8 cellular contexts compared by ENCODE assay signal in genomic region chr3:129182390-129183180, GRCh38. TPM values are rescaled to one million over a fixed set of nuclear protein-coding genes. Genes with fewer than 3 reads are reported as not detected.
DNase-seq lines count a peak whose midpoint lies in the region; ATAC-seq and TF ChIP-seq lines count a peak whose summit lies in the region.

No MANE protein-coding gene starts in this region.

- H3K27me3 Mint-ChIP-seq in CD4-positive, CD25-positive, alpha-beta regulatory T cell: no peaks in the 10 kb centered on the region
- no peaks in the 10 kb centered on the region for H3K27me3 Mint-ChIP-seq in activated T-helper 17 cell treated with anti-CD3 and anti-CD28 coated beads, Interleukin-2, amount 50 U/mL, for 72 hours

- peak overlapping the region; percentile 97 to 98 (median 98) for H3K27ac Mint-ChIP-seq in CD4-positive, CD25-positive, alpha-beta regulatory T cell
- H3K27ac Mint-ChIP-seq in activated T-helper 17 cell treated with anti-CD3 and anti-CD28 coated beads, Interleukin-2, amount 50 U/mL, for 72 hours: peak overlapping the region; percentile 97

- peak overlapping the region; percentile 97 to 98 (median 98) for H3K4me3 Mint-ChIP-seq in CD4-positive, CD25-positive, alpha-beta regulatory T cell
- peak overlapping the region; percentile 98 for H3K4me3 Mint-ChIP-seq in activated T-helper 17 cell treated with anti-CD3 and anti-CD28 coated beads, Interleukin-2, amount 50 U/mL, for 72 hours

- H3K9ac ChIP-seq in HUES48 (ENCODE audit: low read depth, low read length): peak overlapping the region; percentile 100

- WGBS in heart right ventricle, 2 donors: 0% methylated on average over 23 of the region's 23 CpGs

- ATAC-seq in CD4-positive, CD25-positive, alpha-beta regulatory T cell (ENCODE audit: low read depth in 2 of 2): no peak
- ATAC-seq in activated T-helper 17 cell treated with anti-CD3 and anti-CD28 coated beads, Interleukin-2, amount 50 U/mL, for 72 hours (replicated peaks): no peak
- peak in 6 of 8 donors; percentile 1 to 23 (median 16) for ATAC-seq in heart right ventricle
- peak; percentile 1 for ATAC-seq in sciatic nerve

- no peaks in the 10 kb centered on the region for H3K9me3 ChIP-seq in CD4-positive, CD25-positive, alpha-beta regulatory T cell (ENCODE audit: control insufficient read depth in 2 of 2, low read length in 2 of 2)
- H3K9me3 ChIP-seq in HUES48 (ENCODE audit: control insufficient read depth, insufficient read depth, low read length) (no peaks in the 10 kb centered on the region), heart right ventricle (no peaks in the 10 kb centered on the region)

- TF ChIP-seq CTCF in heart right ventricle (IDR thresholded peaks at IDR 0.05): no peak

- H3K9me3 Mint-ChIP-seq in CD4-positive, CD25-positive, alpha-beta regulatory T cell: peaks cover 0 to 2% (median 0%) of the 10 kb centered on the region in 7 donors
- no peaks in the 10 kb centered on the region for H3K9me3 Mint-ChIP-seq in activated T-helper 17 cell treated with anti-CD3 and anti-CD28 coated beads, Interleukin-2, amount 50 U/mL, for 72 hours

- DNase-seq in CD4-positive, CD25-positive, alpha-beta regulatory T cell: peak in 2 of 3 donors; percentile 29 to 46
- DNase-seq in heart right ventricle (no peak), sciatic nerve (ENCODE audit: low spot score) (no peak), NCI-H524 treated with DMSO at 0.1 percent for 48 hours (lab: John Stamatoyannopoulos, UW) (no peak), NCI-H2227 treated with DMSO at 0.1 percent for 48 hours (lab: John Stamatoyannopoulos, UW) (no peak), superior temporal gyrus (ENCODE audit: extremely low spot score) (no peak)

- no peaks in the 10 kb centered on the region for H3K27me3 ChIP-seq in CD4-positive, CD25-positive, alpha-beta regulatory T cell (ENCODE audit: control insufficient read depth, insufficient read depth, low read length)
- H3K27me3 ChIP-seq in HUES48 (ENCODE audit: control insufficient read depth, insufficient read depth, low read length): no peaks in the 10 kb centered on the region
- H3K27me3 ChIP-seq in heart right ventricle: no peaks in the 10 kb centered on the region

- peak overlapping the region; percentile 96 for H3K27ac ChIP-seq in CD4-positive, CD25-positive, alpha-beta regulatory T cell (ENCODE audit: insufficient read depth, low read length, poor library complexity, severe bottlenecking)
- H3K27ac ChIP-seq in HUES48 (ENCODE audit: low read depth, low read length) (peak overlapping the region; percentile 96), heart right ventricle (peak overlapping the region; percentile 94 to 100 (median 99))

- peaks cover 22 to 50% (median 39%) of the 10 kb centered on the region in 4 donors for H3K4me1 Mint-ChIP-seq in CD4-positive, CD25-positive, alpha-beta regulatory T cell
- H3K4me1 Mint-ChIP-seq in activated T-helper 17 cell treated with anti-CD3 and anti-CD28 coated beads, Interleukin-2, amount 50 U/mL, for 72 hours: peaks cover 15% of the 10 kb centered on the region

- intact Hi-C loops in heart right ventricle (cut with DNase I) (loop anchor here in 8 of 10 donors (1.0 to 10.0 kb wide), 5 partner anchors 21 to 65 kb away; partner anchors contain the start of genes COPG1 (in 7 of the 8) and ISY1 (in 1 of the 8)), sciatic nerve (cut with DNase I) (no loop called here)

- peaks cover 13% of the 10 kb centered on the region for H3K36me3 ChIP-seq in CD4-positive, CD25-positive, alpha-beta regulatory T cell (ENCODE audit: control insufficient read depth, insufficient read depth, low read length)
- peaks cover 39% of the 10 kb centered on the region for H3K36me3 ChIP-seq in HUES48 (ENCODE audit: control insufficient read depth, insufficient read depth, low read length)
- peaks cover 0 to 38% (median 7%) of the 10 kb centered on the region in 9 donors for H3K36me3 ChIP-seq in heart right ventricle

- peak overlapping the region; percentile 97 for H3K4me3 ChIP-seq in CD4-positive, CD25-positive, alpha-beta regulatory T cell (ENCODE audit: low read depth, low read length)
- H3K4me3 ChIP-seq in HUES48 (ENCODE audit: low read depth, low read length) (peak overlapping the region; percentile 99), heart right ventricle (peak overlapping the region; percentile 75 to 97 (median 92))

- H3K4me1 ChIP-seq in CD4-positive, CD25-positive, alpha-beta regulatory T cell (ENCODE audit: control insufficient read depth, insufficient read depth, low read length, poor library complexity, severe bottlenecking): peaks cover 60% of the 10 kb centered on the region
- H3K4me1 ChIP-seq in HUES48 (ENCODE audit: control insufficient read depth, insufficient read depth, low read length) (peaks cover 9% of the 10 kb centered on the region; the same call in 1 of the 2 replicates), heart right ventricle (peaks cover 11 to 78% (median 64%) of the 10 kb centered on the region in 9 donors)

- H3K36me3 Mint-ChIP-seq in CD4-positive, CD25-positive, alpha-beta regulatory T cell: peaks cover 15% of the 10 kb centered on the region
- peaks cover 69% of the 10 kb centered on the region for H3K36me3 Mint-ChIP-seq in activated T-helper 17 cell treated with anti-CD3 and anti-CD28 coated beads, Interleukin-2, amount 50 U/mL, for 72 hours (ENCODE audit: low read depth)

RNA-seq across cellular contexts. Expression of gene CNBP, which starts 1.1 kb away (rescaled TPM):
- total RNA-seq in CD4-positive, CD25-positive, alpha-beta regulatory T cell: 278 TPM
- 1,000 to 10,000 TPM; 1,048 to 1,097 (median 1,094) TPM for polyA plus RNA-seq in CD4-positive, CD25-positive, alpha-beta regulatory T cell
- total RNA-seq in activated T-helper 17 cell treated with anti-CD3 and anti-CD28 coated beads, Interleukin-2, amount 50 U/mL, for 72 hours: 100 to 1,000 TPM; 188 to 274 TPM
- total RNA-seq in heart right ventricle (100 to 1,000 TPM; 438 to 594 (median 487) TPM), sciatic nerve (321 TPM)
- 100 to 1,000 TPM; 324 to 372 TPM for polyA plus RNA-seq in heart right ventricle

RNA-seq across cellular contexts. Expression of gene ISY1, which starts 21.7 kb away (rescaled TPM):
- 45.8 TPM for total RNA-seq in CD4-positive, CD25-positive, alpha-beta regulatory T cell
- 100 to 1,000 TPM in 1 of 4 donors, 10 to 100 TPM in 3; 84.2 to 109 (median 88.2) TPM for polyA plus RNA-seq in CD4-positive, CD25-positive, alpha-beta regulatory T cell
- total RNA-seq in activated T-helper 17 cell treated with anti-CD3 and anti-CD28 coated beads, Interleukin-2, amount 50 U/mL, for 72 hours: 10 to 100 TPM; 59.3 to 70.9 TPM
- total RNA-seq in heart right ventricle: 10 to 100 TPM; 26.7 to 35.4 (median 29.7) TPM
- 10 to 100 TPM; 15.9 to 24.0 TPM for polyA plus RNA-seq in heart right ventricle
- total RNA-seq in sciatic nerve: 31.9 TPM

Comparison
In these comparisons a context has a peak if more than half of its experiments do, and no peak if none do; other contexts are left out.
1. ATAC-seq: peak in heart right ventricle (6 of 8) and sciatic nerve (single experiment); none in CD4-positive, CD25-positive, alpha-beta regulatory T cell (0 of 2) and activated T-helper 17 cell treated with anti-CD3 and anti-CD28 coated beads, Interleukin-2, amount 50 U/mL, for 72 hours (single experiment).
2. DNase-seq: peak in CD4-positive, CD25-positive, alpha-beta regulatory T cell (2 of 3); none in heart right ventricle (0 of 2), sciatic nerve (single experiment), NCI-H524 treated with DMSO at 0.1 percent for 48 hours (single experiment), NCI-H2227 treated with DMSO at 0.1 percent for 48 hours (single experiment) and superior temporal gyrus (single experiment).
3. Peak in every context shown above with its lines, with median percentiles within 50 percentile points of each other: H3K27ac ChIP-seq and H3K4me3 ChIP-seq.